7 cellular contexts compared by ENCODE assay signal in the genomic region with DNA sequence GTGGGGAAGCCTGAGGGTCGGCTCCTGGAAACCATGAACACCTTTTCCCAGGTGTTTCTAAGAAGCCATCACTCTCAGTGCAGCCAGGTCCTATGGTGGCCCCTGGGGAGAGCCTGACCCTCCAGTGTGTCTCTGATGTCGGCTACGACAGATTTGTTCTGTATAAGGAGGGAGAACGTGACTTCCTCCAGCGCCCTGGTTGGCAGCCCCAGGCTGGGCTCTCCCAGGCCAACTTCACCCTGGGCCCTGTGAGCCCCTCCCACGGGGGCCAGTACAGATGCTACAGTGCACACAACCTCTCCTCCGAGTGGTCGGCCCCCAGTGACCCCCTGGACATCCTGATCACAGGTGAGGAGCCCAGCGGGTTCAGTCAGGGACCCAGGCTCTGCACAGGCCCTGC. TPM values are rescaled to one million over a fixed set of nuclear protein-coding genes. Genes with fewer than 3 reads are reported as not detected.
"Had no signal": no experiment of that assay in that cellular context is flagged by ENCODE, and none has a peak within 500 bp of the region (broad histone marks: within the 10 kb centered on the region; RNA-seq: fewer than 3 reads in every experiment).

No MANE protein-coding gene starts in this region.

RNA-seq across cellular contexts. Expression of a gene that starts 1.6 kb away (rescaled TPM):
- total RNA-seq: GM23248, H4, H7, HepG2, HFFc6, HT1080 had no signal
- polyA plus RNA-seq: GM23248 had no signal

RNA-seq across cellular contexts. Expression of a gene that starts 18.2 kb away (rescaled TPM):
- total RNA-seq: GM23248, H4, H7, HepG2, HFFc6, HT1080 had no signal
- polyA plus RNA-seq: GM23248, HepG2, IgD-negative memory B cell had no signal

RNA-seq across cellular contexts. Expression of a gene that starts 55.1 kb away (rescaled TPM):
- total RNA-seq: GM23248, H4, H7, HepG2, HFFc6, HT1080 had no signal
- polyA plus RNA-seq: HepG2 had no signal
